ENCODE assay signal across 1 cellular context in genomic region chr6:152563182-152563581, GRCh38.
TF ChIP-seq lines count a peak whose summit lies in the region.

No MANE protein-coding gene starts in this region.

TF ChIP-seq in HepG2, 621 proteins besides CTCF, POLR2A, EP300 and RAD21 (continued from another document):
- TF ChIP-seq, protein P1, sequence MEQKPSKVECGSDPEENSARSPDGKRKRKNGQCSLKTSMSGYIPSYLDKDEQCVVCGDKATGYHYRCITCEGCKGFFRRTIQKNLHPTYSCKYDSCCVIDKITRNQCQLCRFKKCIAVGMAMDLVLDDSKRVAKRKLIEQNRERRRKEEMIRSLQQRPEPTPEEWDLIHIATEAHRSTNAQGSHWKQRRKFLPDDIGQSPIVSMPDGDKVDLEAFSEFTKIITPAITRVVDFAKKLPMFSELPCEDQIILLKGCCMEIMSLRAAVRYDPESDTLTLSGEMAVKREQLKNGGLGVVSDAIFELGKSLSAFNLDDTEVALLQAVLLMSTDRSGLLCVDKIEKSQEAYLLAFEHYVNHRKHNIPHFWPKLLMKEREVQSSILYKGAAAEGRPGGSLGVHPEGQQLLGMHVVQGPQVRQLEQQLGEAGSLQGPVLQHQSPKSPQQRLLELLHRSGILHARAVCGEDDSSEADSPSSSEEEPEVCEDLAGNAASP (CRISPR knock-in tag; IDR thresholded peaks at IDR 0.05; ENCODE audit: borderline replicate concordance): no peak
